In genomic region chr9:123471843-123472570, GRCh38 we compare ENCODE assay signal across 20 cellular contexts.
"Had no signal": no experiment of that assay in that cellular context is flagged by ENCODE, and none has a peak within 500 bp of the region (broad histone marks: within the 10 kb centered on the region; RNA-seq: fewer than 3 reads in every experiment).

No MANE protein-coding gene starts in this region.

- H3K9me3 Mint-ChIP-seq: activated CD4-positive, alpha-beta T cell treated with anti-CD3 and anti-CD28 coated beads, Interleukin-2, amount 10 ng/mL, durations not matched to agents 7 days and 5 days; activated T-cell treated with anti-CD3 and anti-CD28 coated beads, Interleukin-2, amount 50 U/mL, for 24 hours; activated T-helper 17 cell treated with anti-CD3 and anti-CD28 coated beads, Interleukin-2, amount 50 U/mL, for 72 hours; immature natural killer cell; mesothelial cell of epicardium; naive thymus-derived CD8-positive, alpha-beta T cell; stimulated activated effector memory CD8-positive, alpha-beta T cell treated with anti-CD3 and anti-CD28 coated beads, Interleukin-12 subunit alpha, Interleukin-12 subunit beta, amount 100 ng/mL, for 72 hours had no signal

- H3K27ac Mint-ChIP-seq: activated CD4-positive, alpha-beta T cell treated with anti-CD3 and anti-CD28 coated beads, Interleukin-2, amount 10 ng/mL, durations not matched to agents 7 days and 5 days; activated naive CD8-positive, alpha-beta T cell; activated T-cell treated with anti-CD3 and anti-CD28 coated beads, Interleukin-2, amount 50 U/mL, for 24 hours; activated T-helper 17 cell treated with anti-CD3 and anti-CD28 coated beads, Interleukin-2, amount 50 U/mL, for 72 hours; immature natural killer cell; mesothelial cell of epicardium had no signal

- H3K36me3 Mint-ChIP-seq: mesothelial cell of epicardium; stimulated activated effector memory CD8-positive, alpha-beta T cell treated with anti-CD3 and anti-CD28 coated beads, Interleukin-12 subunit alpha, Interleukin-12 subunit beta, amount 100 ng/mL, for 72 hours had no signal

- H3K4me3 Mint-ChIP-seq: activated CD4-positive, alpha-beta T cell treated with anti-CD3 and anti-CD28 coated beads, Interleukin-2, amount 10 ng/mL, durations not matched to agents 7 days and 5 days; activated naive CD8-positive, alpha-beta T cell; activated T-cell treated with anti-CD3 and anti-CD28 coated beads, Interleukin-2, amount 50 U/mL, for 24 hours; activated T-helper 17 cell treated with anti-CD3 and anti-CD28 coated beads, Interleukin-2, amount 50 U/mL, for 72 hours; immature natural killer cell; mesothelial cell of epicardium; naive thymus-derived CD8-positive, alpha-beta T cell; stimulated activated effector memory CD8-positive, alpha-beta T cell treated with anti-CD3 and anti-CD28 coated beads, Interleukin-12 subunit alpha, Interleukin-12 subunit beta, amount 100 ng/mL, for 72 hours had no signal

- H3K27me3 Mint-ChIP-seq: activated CD4-positive, alpha-beta T cell treated with anti-CD3 and anti-CD28 coated beads, Interleukin-2, amount 10 ng/mL, durations not matched to agents 7 days and 5 days; activated naive CD8-positive, alpha-beta T cell; activated T-cell treated with anti-CD3 and anti-CD28 coated beads, Interleukin-2, amount 50 U/mL, for 24 hours; activated T-helper 17 cell treated with anti-CD3 and anti-CD28 coated beads, Interleukin-2, amount 50 U/mL, for 72 hours; naive thymus-derived CD8-positive, alpha-beta T cell had no signal

- DNase-seq: activated CD4-positive, alpha-beta T cell treated with anti-CD3 and anti-CD28 coated beads, Interleukin-2, amount 10 ng/mL, durations not matched to agents 7 days and 5 days; activated CD4-positive, CD25-positive, alpha-beta regulatory T cell treated with anti-CD3 and anti-CD28 coated beads, Interleukin-2, amount 50 U/mL, for 72 hours; activated naive CD4-positive, alpha-beta T cell; activated T-cell treated with anti-CD3 and anti-CD28 coated beads, Interleukin-2, amount 50 U/mL, for 24 hours; adrenal gland; central memory CD4-positive, alpha-beta T cell; effector memory CD4-positive, alpha-beta T cell; foreskin keratinocyte; immature natural killer cell; kidney glomerular epithelial cell; left ventricle myocardium inferior; naive thymus-derived CD8-positive, alpha-beta T cell; right cardiac atrium; stimulated activated CD4-positive, alpha-beta T cell treated with anti-CD3 and anti-CD28 coated beads, Interleukin-2, amount 100 ng/mL, for 24 hours; stomach; T-helper 2 cell had no signal

- H3K4me1 Mint-ChIP-seq: activated CD4-positive, alpha-beta T cell treated with anti-CD3 and anti-CD28 coated beads, Interleukin-2, amount 10 ng/mL, durations not matched to agents 7 days and 5 days; activated T-helper 17 cell treated with anti-CD3 and anti-CD28 coated beads, Interleukin-2, amount 50 U/mL, for 72 hours; immature natural killer cell; stimulated activated effector memory CD8-positive, alpha-beta T cell treated with anti-CD3 and anti-CD28 coated beads, Interleukin-12 subunit alpha, Interleukin-12 subunit beta, amount 100 ng/mL, for 72 hours had no signal
